In the genomic region with DNA sequence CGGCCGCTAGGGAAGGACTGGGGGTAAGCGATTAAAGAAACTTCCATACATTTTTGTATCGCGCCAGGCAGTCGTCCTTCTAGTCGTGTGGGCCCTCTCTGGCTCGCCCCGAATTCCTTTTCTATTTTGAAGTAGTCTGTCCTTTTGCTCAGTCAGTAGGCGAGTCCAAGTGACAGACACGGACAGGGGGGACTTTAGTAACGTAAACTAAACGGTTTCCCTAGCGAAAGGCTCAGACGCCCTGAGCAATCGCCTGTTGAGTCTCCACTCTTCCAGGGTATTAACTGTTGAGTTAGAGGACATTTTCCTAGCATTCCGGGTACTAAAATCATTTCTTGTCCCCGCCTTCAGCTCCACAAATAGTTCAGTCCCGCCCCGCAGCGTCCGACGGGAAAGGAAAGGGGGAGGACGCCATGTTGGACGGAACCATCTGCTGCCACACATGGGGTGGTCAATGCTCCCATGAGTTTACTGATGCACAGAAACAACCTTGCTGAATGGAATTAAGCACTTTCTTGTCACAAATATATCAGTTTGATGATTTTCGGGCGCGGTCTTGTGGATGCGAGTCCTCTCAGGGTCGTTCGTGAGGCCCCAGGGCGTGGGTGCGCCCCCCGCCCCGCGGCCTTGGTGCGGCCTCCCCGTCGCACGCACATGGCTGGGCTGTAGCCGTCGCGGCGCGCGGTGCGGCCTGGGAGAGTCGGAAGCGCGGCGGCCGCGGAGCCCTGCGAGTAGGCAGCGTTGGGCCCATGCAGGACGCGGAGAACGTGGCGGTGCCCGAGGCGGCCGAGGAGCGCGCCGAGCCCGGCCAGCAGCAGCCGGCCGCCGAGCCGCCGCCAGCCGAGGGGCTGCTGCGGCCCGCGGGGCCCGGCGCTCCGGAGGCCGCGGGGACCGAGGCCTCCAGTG, we compare ENCODE assay signal across 8 cellular contexts. TPM values are rescaled to one million over a fixed set of nuclear protein-coding genes. Genes with fewer than 3 reads are reported as not detected.
A peak's percentile ranks its signal among the peaks of the same experiment; 100 is the strongest.
DNase-seq lines count a peak whose midpoint lies in the region; ATAC-seq and TF ChIP-seq lines count a peak whose summit lies in the region.

A gene (plus strand): TSS at position 655 of the 906 bp plus-strand sequence. CDS start 95 bp downstream, at position 750.

- H3K4me3 ChIP-seq in GM12875 (ENCODE audit: low read depth, low read length) = peak within 1 kb of the TSS; percentile 96
- H3K4me3 ChIP-seq in SU-DHL-6 (ENCODE audit: insufficient read depth, low read length, poor library complexity, severe bottlenecking) = peak within 1 kb of the TSS; percentile 96
- peak within 1 kb of the TSS; percentile 96 for H3K4me3 ChIP-seq in ovary
- peak within 1 kb of the TSS; percentile 69 for H3K4me3 ChIP-seq in thymus (ENCODE audit: low read length)

- peak; percentile 13 for TF ChIP-seq POLR2A in ovary (IDR thresholded peaks at IDR 0.05)

- peak within 1 kb of the TSS; percentile 99 for H3K9ac ChIP-seq in SU-DHL-6 (ENCODE audit: low read length)

- peak; percentile 82 for ATAC-seq in HG02763 (IDR thresholded peaks at IDR 0.05; ENCODE audit: unreplicated experiment)
- ATAC-seq in activated naive CD8-positive, alpha-beta T cell treated with anti-CD3 and anti-CD28 coated beads, Interleukin-2, amount 10 ng/mL, durations not matched to agents 7 days and 5 days (ENCODE audit: low read depth) = peak; percentile 91
- ATAC-seq in Right ventricle myocardium superior (ENCODE audit: poor library complexity) = peak; percentile 96

- H3K9me2 ChIP-seq in SU-DHL-6 (replicated peaks; ENCODE audit: insufficient read depth, low read length) = no peaks in the 10 kb centered on the region

- DNase-seq in NCI-H1417 (lab: John Stamatoyannopoulos, UW) = peak; percentile 97 to 99 (median 99)
- peak; percentile 94 for DNase-seq in activated naive CD8-positive, alpha-beta T cell treated with anti-CD3 and anti-CD28 coated beads, Interleukin-2, amount 10 ng/mL, durations not matched to agents 7 days and 5 days
- peak; percentile 93 for DNase-seq in Right ventricle myocardium superior
- peak; percentile 89 to 93 (median 92) for DNase-seq in ovary

- peak within 1 kb of the TSS; percentile 87 for H3K4me3 Mint-ChIP-seq in activated naive CD8-positive, alpha-beta T cell treated with anti-CD3 and anti-CD28 coated beads, Interleukin-2, amount 10 ng/mL, durations not matched to agents 7 days and 5 days

- no peaks in the 10 kb centered on the region for H3K27me3 Mint-ChIP-seq in activated naive CD8-positive, alpha-beta T cell treated with anti-CD3 and anti-CD28 coated beads, Interleukin-2, amount 10 ng/mL, durations not matched to agents 7 days and 5 days

- H2AFZ ChIP-seq in SU-DHL-6 (ENCODE audit: low read depth, low read length, severe bottlenecking) = peak within 1 kb of the TSS; percentile 94

- POLR2A ChIA-PET in activated naive CD8-positive, alpha-beta T cell treated with anti-CD3 and anti-CD28 coated beads, Interleukin-2, amount 10 ng/mL, durations not matched to agents 7 days and 5 days (lab: Charles Lee) = interaction anchor here (0.6 to 3.7 kb wide), 11 partner anchors 17 to 784 kb away, joined by 3 to 38 read pairs (median 4); a partner anchor contains a TSS

- H3K4me1 ChIP-seq in ovary (ENCODE audit: insufficient read depth) (peaks cover 10% of the 10 kb centered on the region), thymus (ENCODE audit: control insufficient read depth, insufficient read depth, low read length) (peaks cover 13% of the 10 kb centered on the region)

- peaks cover 76% of the 10 kb centered on the region for H3K79me2 ChIP-seq in SU-DHL-6 (ENCODE audit: insufficient read depth, low read length)

- peak within 1 kb of the TSS; percentile 92 for H3K27ac ChIP-seq in SU-DHL-6 (ENCODE audit: low read depth, low read length)
- peak within 1 kb of the TSS; percentile 97 to 99 for H3K27ac ChIP-seq in ovary
- H3K27ac ChIP-seq in thymus (ENCODE audit: low read depth) = peak within 1 kb of the TSS; percentile 92

- peaks cover 18% of the 10 kb centered on the region for H3K4me1 Mint-ChIP-seq in activated naive CD8-positive, alpha-beta T cell treated with anti-CD3 and anti-CD28 coated beads, Interleukin-2, amount 10 ng/mL, durations not matched to agents 7 days and 5 days

- H3K27ac Mint-ChIP-seq in activated naive CD8-positive, alpha-beta T cell treated with anti-CD3 and anti-CD28 coated beads, Interleukin-2, amount 10 ng/mL, durations not matched to agents 7 days and 5 days = peak within 1 kb of the TSS; percentile 97

- intact Hi-C loops in Right ventricle myocardium superior (cut with DNase I) = no loop called here
- intact Hi-C loops in ovary (cut with DNase I) = loop anchor here in 2 of 4 donors (5.0 to 10.0 kb wide), 2 partner anchors 110 to 782 kb away; a partner anchor contains a TSS

- WGBS in ovary, 3 donors = 0 to 1% (median 0%) methylated on average over 31 to 81 of the region's 81 CpGs
- WGBS in thymus = under 1% methylated on average over 81 of the region's 81 CpGs

- peaks cover 24% of the 10 kb centered on the region for H4K20me1 ChIP-seq in SU-DHL-6 (ENCODE audit: low read depth, low read length)

- H3K9me3 ChIP-seq in SU-DHL-6 (ENCODE audit: insufficient read depth, low read length) (no peaks in the 10 kb centered on the region), ovary (no peaks in the 10 kb centered on the region), thymus (ENCODE audit: control insufficient read depth) (no peaks in the 10 kb centered on the region)

- peak within 1 kb of the TSS; percentile 98 for H3K4me2 ChIP-seq in SU-DHL-6 (ENCODE audit: low read depth, low read length, poor library complexity, severe bottlenecking)

- TF ChIP-seq CTCF in GM12875 (IDR thresholded peaks at IDR 0.05; ENCODE audit: borderline replicate concordance, insufficient read depth, low read depth, low read length) (no peak), SU-DHL-6 (IDR thresholded peaks at IDR 0.05; ENCODE audit: insufficient read depth, low read length, poor library complexity, severe bottlenecking) (no peak), ovary (IDR thresholded peaks at IDR 0.05) (peak in 1 of 3 donors; percentile 22)

- peaks cover 14% of the 10 kb centered on the region; the same call in 1 of the 2 replicates for H3K36me3 ChIP-seq in SU-DHL-6 (ENCODE audit: low read length)
- no peaks in the 10 kb centered on the region for H3K36me3 ChIP-seq in ovary
- peaks cover 12% of the 10 kb centered on the region for H3K36me3 ChIP-seq in thymus (ENCODE audit: control insufficient read depth, insufficient read depth)

- TF ChIP-seq EP300 in ovary (IDR thresholded peaks at IDR 0.05) = no peak

- peaks cover 9% of the 10 kb centered on the region for H3K36me3 Mint-ChIP-seq in activated naive CD8-positive, alpha-beta T cell treated with anti-CD3 and anti-CD28 coated beads, Interleukin-2, amount 10 ng/mL, durations not matched to agents 7 days and 5 days

- H3K27me3 ChIP-seq in SU-DHL-6 (ENCODE audit: low read length) (no peaks in the 10 kb centered on the region), ovary (no peaks in the 10 kb centered on the region), thymus (ENCODE audit: control insufficient read depth, insufficient read depth) (no peaks in the 10 kb centered on the region)

- H3K9me3 Mint-ChIP-seq in activated naive CD8-positive, alpha-beta T cell treated with anti-CD3 and anti-CD28 coated beads, Interleukin-2, amount 10 ng/mL, durations not matched to agents 7 days and 5 days = no peaks in the 10 kb centered on the region

- H3F3A ChIP-seq in SU-DHL-6 (ENCODE audit: insufficient read depth) = peaks cover 5% of the 10 kb centered on the region

RNA-seq across cellular contexts. Expression of the gene that starts here (rescaled TPM):
- total RNA-seq in activated naive CD8-positive, alpha-beta T cell treated with anti-CD3 and anti-CD28 coated beads, Interleukin-2, amount 10 ng/mL, durations not matched to agents 7 days and 5 days = 100 to 1,000 TPM; 152 to 154 TPM
- total RNA-seq in Right ventricle myocardium superior (68.0 TPM), ovary (100 to 1,000 TPM in 6 of 7 donors, 10 to 100 TPM in 1; 67.2 to 133 (median 114) TPM)
- polyA plus RNA-seq in ovary (100 to 1,000 TPM in 1 of 2 donors, 10 to 100 TPM in 1; 62.3 to 185 TPM), thymus (86.0 TPM)

Comparison
In these comparisons a context has a peak if more than half of its experiments do, and no peak if none do; other contexts are left out.
1. Peak in every context shown above with its lines: DNase-seq, ATAC-seq, H3K4me3 ChIP-seq and H3K27ac ChIP-seq.